ENCODE assay signal across 8 cellular contexts in genomic region chr7:7157177-7157886, GRCh38. TPM values are rescaled to one million over a fixed set of nuclear protein-coding genes. Genes with fewer than 3 reads are reported as not detected.
DNase-seq lines count a peak whose midpoint lies in the region; ATAC-seq and TF ChIP-seq lines count a peak whose summit lies in the region.

No MANE protein-coding gene starts in this region.

- peak overlapping the region; percentile 59 for H3K27ac Mint-ChIP-seq in activated CD4-positive, alpha-beta memory T cell treated with anti-CD3 and anti-CD28 coated beads for 36 hours
- peak overlapping the region; percentile 94 for H3K27ac Mint-ChIP-seq in stimulated activated memory B cell treated with anti-CD40 and anti-IgM and Interleukin-4, amounts not matched to agents 10 μg/mL and 1 μg/mL and 100 μg/mL, for 72 hours
- H3K27ac Mint-ChIP-seq in Caco-2 (ENCODE audit: unreplicated experiment): no peak overlapping the region

- no peak overlapping the region for H3K4me3 ChIP-seq in KMS-11 (IDR thresholded peaks at IDR 0.05; ENCODE audit: insufficient read depth, low read depth, low read length)
- peak overlapping the region; percentile 26 for H3K4me3 ChIP-seq in fibroblast of mammary gland (ENCODE audit: control insufficient read depth, low read depth, low read length)
- no peak overlapping the region for H3K4me3 ChIP-seq in Caco-2 (ENCODE audit: low read depth, low read length)

- peak; percentile 86 for DNase-seq in EH (ENCODE audit: low read depth)
- peak; percentile 70 for DNase-seq in activated CD4-positive, alpha-beta memory T cell treated with anti-CD3 and anti-CD28 coated beads for 36 hours
- peak; percentile 76 for DNase-seq in fibroblast of mammary gland (ENCODE audit: low read depth)
- no peak for DNase-seq in Caco-2
- no peak for DNase-seq in nucleus accumbens (lab: John Stamatoyannopoulos, UW)

- H3K9me3 Mint-ChIP-seq in activated CD4-positive, alpha-beta memory T cell treated with anti-CD3 and anti-CD28 coated beads for 36 hours: peaks cover 14% of the 10 kb centered on the region
- peaks cover 10% of the 10 kb centered on the region for H3K9me3 Mint-ChIP-seq in stimulated activated memory B cell treated with anti-CD40 and anti-IgM and Interleukin-4, amounts not matched to agents 10 μg/mL and 1 μg/mL and 100 μg/mL, for 72 hours
- peaks cover 23% of the 10 kb centered on the region for H3K9me3 Mint-ChIP-seq in Caco-2 (ENCODE audit: unreplicated experiment)

- peaks cover 44% of the 10 kb centered on the region for H3K4me1 Mint-ChIP-seq in activated CD4-positive, alpha-beta memory T cell treated with anti-CD3 and anti-CD28 coated beads for 36 hours (ENCODE audit: low read depth)
- peaks cover 53% of the 10 kb centered on the region for H3K4me1 Mint-ChIP-seq in stimulated activated memory B cell treated with anti-CD40 and anti-IgM and Interleukin-4, amounts not matched to agents 10 μg/mL and 1 μg/mL and 100 μg/mL, for 72 hours
- H3K4me1 Mint-ChIP-seq in Caco-2 (ENCODE audit: low read depth, unreplicated experiment): peaks cover 29% of the 10 kb centered on the region

- H2AFZ ChIP-seq in KMS-11 (ENCODE audit: low read depth): peak overlapping the region; percentile 5

- no peaks in the 10 kb centered on the region for H3K27me3 Mint-ChIP-seq in activated CD4-positive, alpha-beta memory T cell treated with anti-CD3 and anti-CD28 coated beads for 36 hours
- no peaks in the 10 kb centered on the region for H3K27me3 Mint-ChIP-seq in stimulated activated memory B cell treated with anti-CD40 and anti-IgM and Interleukin-4, amounts not matched to agents 10 μg/mL and 1 μg/mL and 100 μg/mL, for 72 hours
- H3K27me3 Mint-ChIP-seq in Caco-2 (ENCODE audit: insufficient read depth, unreplicated experiment): no peaks in the 10 kb centered on the region

- CTCF ChIA-PET in activated CD4-positive, alpha-beta memory T cell treated with anti-CD3 and anti-CD28 coated beads for 36 hours (lab: Charles Lee): interaction anchor here (0.6 to 0.8 kb wide), 2 partner anchors 54 to 260 kb away, joined by 3 read pairs; no protein-coding TSS in a partner anchor
- CTCF ChIA-PET in Caco-2 (lab: Charles Lee): no interaction called here

- H3K4me1 ChIP-seq in KMS-11 (ENCODE audit: low read depth, poor library complexity, severe bottlenecking) (peaks cover 45% of the 10 kb centered on the region), Caco-2 (peaks cover 11% of the 10 kb centered on the region)

- intact Hi-C loops in activated CD4-positive, alpha-beta memory T cell treated with anti-CD3 and anti-CD28 coated beads for 36 hours (cut with micrococcal nuclease): loop anchor here (1.0 kb wide), 1 partner anchor 25 kb away; the partner anchor contains the start of gene C1GALT1
- intact Hi-C loops in Caco-2 (cut with micrococcal nuclease; ENCODE audit: unreplicated experiment): no loop called here

- peak overlapping the region; percentile 71 for H3K27ac ChIP-seq in KMS-11

- H3K36me3 Mint-ChIP-seq in activated CD4-positive, alpha-beta memory T cell treated with anti-CD3 and anti-CD28 coated beads for 36 hours: peaks cover 4% of the 10 kb centered on the region
- peaks cover 5% of the 10 kb centered on the region for H3K36me3 Mint-ChIP-seq in stimulated activated memory B cell treated with anti-CD40 and anti-IgM and Interleukin-4, amounts not matched to agents 10 μg/mL and 1 μg/mL and 100 μg/mL, for 72 hours
- no peaks in the 10 kb centered on the region for H3K36me3 Mint-ChIP-seq in Caco-2 (ENCODE audit: insufficient read depth, unreplicated experiment)

- H3K4me3 Mint-ChIP-seq in activated CD4-positive, alpha-beta memory T cell treated with anti-CD3 and anti-CD28 coated beads for 36 hours: peak overlapping the region; percentile 48
- peak overlapping the region; percentile 80 for H3K4me3 Mint-ChIP-seq in stimulated activated memory B cell treated with anti-CD40 and anti-IgM and Interleukin-4, amounts not matched to agents 10 μg/mL and 1 μg/mL and 100 μg/mL, for 72 hours
- H3K4me3 Mint-ChIP-seq in Caco-2 (ENCODE audit: unreplicated experiment): no peak overlapping the region

- BruUV-seq in Caco-2 (replicated peaks; lab: Mats Ljungman, UMichigan): no TSS peak

- TF ChIP-seq CTCF in KMS-11 (conservative IDR thresholded peaks at IDR 0.05; ENCODE audit: low read depth, low read length) (no peak), fibroblast of mammary gland (conservative IDR thresholded peaks at IDR 0.05; ENCODE audit: control insufficient read depth, insufficient read depth, low read depth, low read length) (no peak), Caco-2 (IDR thresholded peaks at IDR 0.05; ENCODE audit: insufficient read depth in 1 of 2, low read depth in 1 of 2, low read length in 1 of 2, severe bottlenecking in 1 of 2, unreplicated experiment in 1 of 2) (no peak)

- peak overlapping the region; percentile 97 for H3K4me2 ChIP-seq in KMS-11

- peak overlapping the region; percentile 28 for H3K9ac ChIP-seq in KMS-11

- no peaks in the 10 kb centered on the region for H3K79me2 ChIP-seq in KMS-11 (ENCODE audit: insufficient read depth, low read depth)

- POLR2A ChIA-PET in activated CD4-positive, alpha-beta memory T cell treated with anti-CD3 and anti-CD28 coated beads for 36 hours (lab: Charles Lee): interaction anchor here (1.2 to 1.4 kb wide), 2 partner anchors 25 to 483 kb away, joined by 4 read pairs; partner anchors contain the start of genes C1GALT1 and UMAD1
- POLR2A ChIA-PET in Caco-2 (lab: Charles Lee): no interaction called here

- H3K36me3 ChIP-seq in KMS-11 (ENCODE audit: insufficient read depth) (no peaks in the 10 kb centered on the region), Caco-2 (ENCODE audit: control insufficient read depth, insufficient read depth, low read length) (no peaks in the 10 kb centered on the region)

- H3K27me3 ChIP-seq in KMS-11 (ENCODE audit: insufficient read depth, low read depth) (no peaks in the 10 kb centered on the region), Caco-2 (replicated peaks; ENCODE audit: control insufficient read depth, insufficient read depth, low read length) (no peaks in the 10 kb centered on the region)

- peak; percentile 86 for ATAC-seq in GM21619 (IDR thresholded peaks at IDR 0.05; ENCODE audit: unreplicated experiment)
- peak; percentile 97 for ATAC-seq in stimulated activated memory B cell treated with anti-CD40 and anti-IgM and Interleukin-4, amounts not matched to agents 10 μg/mL and 1 μg/mL and 100 μg/mL, for 72 hours

- H4K20me1 ChIP-seq in KMS-11 (ENCODE audit: insufficient read depth): no peaks in the 10 kb centered on the region

- H3K9me3 ChIP-seq in Caco-2: peaks cover 21% of the 10 kb centered on the region

RNA-seq across cellular contexts. Expression of gene C1GALT1, which starts 25.0 kb away (rescaled TPM):
- total RNA-seq in activated CD4-positive, alpha-beta memory T cell treated with anti-CD3 and anti-CD28 coated beads for 36 hours: 10 to 100 TPM; 34.1 to 36.7 TPM
- 49.8 and 52.2 TPM in 2 replicates for total RNA-seq in Caco-2 (2022)

Comparison
In these comparisons a context has a peak if more than half of its experiments do, and no peak if none do; other contexts are left out.
1. DNase-seq: peak in EH (single experiment), activated CD4-positive, alpha-beta memory T cell treated with anti-CD3 and anti-CD28 coated beads for 36 hours (single experiment) and fibroblast of mammary gland (single experiment); none in Caco-2 (0 of 2) and nucleus accumbens (0 of 56).